In genomic region chr6:95547043-95547442, GRCh38 we compare ENCODE assay signal across 29 cellular contexts.
"Had no signal": no experiment of that assay in that cellular context is flagged by ENCODE, and none has a peak within 500 bp of the region (broad histone marks: within the 10 kb centered on the region; RNA-seq: fewer than 3 reads in every experiment).

No MANE protein-coding gene starts in this region.

- H3K4me1 Mint-ChIP-seq: natural killer cell; stimulated activated effector memory CD8-positive, alpha-beta T cell treated with anti-CD3 and anti-CD28 coated beads, Interleukin-12 subunit alpha, Interleukin-12 subunit beta, amount 100 ng/mL, for 72 hours; stimulated activated naive B cell treated with anti-CD40 and anti-IgM and Interleukin-4, amounts not matched to agents 10 μg/mL and 1 μg/mL and 100 μg/mL, for 72 hours had no signal

- H3K9me3 Mint-ChIP-seq: nephron; neural progenitor cell; stimulated activated effector memory CD8-positive, alpha-beta T cell treated with anti-CD3 and anti-CD28 coated beads, Interleukin-12 subunit alpha, Interleukin-12 subunit beta, amount 100 ng/mL, for 72 hours; stimulated activated naive B cell treated with anti-CD40 and anti-IgM and Interleukin-4, amounts not matched to agents 10 μg/mL and 1 μg/mL and 100 μg/mL, for 72 hours; stimulated activated naive CD8-positive, alpha-beta T cell treated with anti-CD3 and anti-CD28 coated beads, Interleukin-15, Interleukin-2, amounts not matched to agents 100 ng/mL and 50 ng/mL, for 24 hours had no signal

- H3K27me3 ChIP-seq: neural progenitor cell, ovary, right lobe of liver, sigmoid colon, stomach, thyroid gland, tibial nerve, upper lobe of left lung, vagina had no signal

- FAIRE-seq: small intestine, urothelium cell line had no signal

- H3K36me3 ChIP-seq: neural progenitor cell, ovary, right lobe of liver, sigmoid colon, stomach, thoracic aorta, thyroid gland, tibial nerve, upper lobe of left lung, vagina had no signal

- H3K4me1 ChIP-seq: neural progenitor cell, parathyroid adenoma, psoas muscle, sigmoid colon, stomach, thyroid gland, upper lobe of left lung had no signal

- ATAC-seq: natural killer cell; psoas muscle; right cardiac atrium; right lobe of liver; stimulated activated effector memory CD8-positive, alpha-beta T cell treated with anti-CD3 and anti-CD28 coated beads, Interleukin-12 subunit alpha, Interleukin-12 subunit beta, amount 100 ng/mL, for 72 hours; stimulated activated naive B cell treated with anti-CD40 and anti-IgM and Interleukin-4, amounts not matched to agents 10 μg/mL and 1 μg/mL and 100 μg/mL, for 72 hours had no signal

- H3K27me3 Mint-ChIP-seq: progenitor cell of endocrine pancreas had no signal

- H3K4me3 ChIP-seq: neural progenitor cell, ovary, psoas muscle, right lobe of liver, sigmoid colon, stomach, thoracic aorta, thyroid gland, tibial nerve, upper lobe of left lung, vagina had no signal

- H3K9me3 ChIP-seq: ovary, psoas muscle, right lobe of liver, sigmoid colon, stomach, thoracic aorta, thyroid gland, tibial nerve, upper lobe of left lung, vagina had no signal

- H3K27ac ChIP-seq: neural progenitor cell, ovary, parathyroid adenoma, psoas muscle, right lobe of liver, sigmoid colon, stomach, thoracic aorta, thyroid gland, tibial nerve, upper lobe of left lung, vagina had no signal

- H3K36me3 Mint-ChIP-seq: natural killer cell; neural progenitor cell; stimulated activated effector memory CD8-positive, alpha-beta T cell treated with anti-CD3 and anti-CD28 coated beads, Interleukin-12 subunit alpha, Interleukin-12 subunit beta, amount 100 ng/mL, for 72 hours; stimulated activated naive B cell treated with anti-CD40 and anti-IgM and Interleukin-4, amounts not matched to agents 10 μg/mL and 1 μg/mL and 100 μg/mL, for 72 hours had no signal

- H3K27ac Mint-ChIP-seq: natural killer cell; nephron; progenitor cell of endocrine pancreas; stimulated activated effector memory CD8-positive, alpha-beta T cell treated with anti-CD3 and anti-CD28 coated beads, Interleukin-12 subunit alpha, Interleukin-12 subunit beta, amount 100 ng/mL, for 72 hours; stimulated activated naive B cell treated with anti-CD40 and anti-IgM and Interleukin-4, amounts not matched to agents 10 μg/mL and 1 μg/mL and 100 μg/mL, for 72 hours; stimulated activated naive CD8-positive, alpha-beta T cell treated with anti-CD3 and anti-CD28 coated beads, Interleukin-15, Interleukin-2, amounts not matched to agents 100 ng/mL and 50 ng/mL, for 24 hours had no signal

- H3K4me3 Mint-ChIP-seq: natural killer cell; nephron; neural progenitor cell; stimulated activated effector memory CD8-positive, alpha-beta T cell treated with anti-CD3 and anti-CD28 coated beads, Interleukin-12 subunit alpha, Interleukin-12 subunit beta, amount 100 ng/mL, for 72 hours; stimulated activated naive B cell treated with anti-CD40 and anti-IgM and Interleukin-4, amounts not matched to agents 10 μg/mL and 1 μg/mL and 100 μg/mL, for 72 hours; stimulated activated naive CD8-positive, alpha-beta T cell treated with anti-CD3 and anti-CD28 coated beads, Interleukin-15, Interleukin-2, amounts not matched to agents 100 ng/mL and 50 ng/mL, for 24 hours had no signal

- DNase-seq: natural killer cell; occipital lobe; ovary; posterior cingulate gyrus; psoas muscle; right cardiac atrium; right lobe of liver; sigmoid colon; small intestine; stimulated activated CD4-positive, alpha-beta T cell treated with anti-CD3 and anti-CD28 coated beads, Interleukin-15, amount 100 ng/mL, for 24 hours; stimulated activated CD4-positive, alpha-beta T cell treated with anti-CD3 and anti-CD28 coated beads, Interleukin-2, amount 100 ng/mL, for 24 hours; stimulated activated CD4-positive, alpha-beta T cell treated with anti-CD3 and anti-CD28 coated beads, Interleukin-2, amount 100 ng/mL, for 48 hours; stimulated activated CD4-positive, alpha-beta T cell treated with anti-CD3 and anti-CD28 coated beads, Interleukin-4, amount 100 ng/mL, for 24 hours; stimulated activated naive B cell treated with anti-CD40 and anti-IgM and Interleukin-4, amounts not matched to agents 10 μg/mL and 1 μg/mL and 100 μg/mL, for 72 hours; stimulated activated naive CD4-positive, alpha-beta T cell treated with Interleukin-2 at 50 U/mL for 16 hours; stomach; thyroid gland; trophoblast cell; upper lobe of left lung had no signal
